Comparison of ENCODE assay signal across 9 cellular contexts in genomic region chr14:104563742-104564615, GRCh38. TPM values are rescaled to one million over a fixed set of nuclear protein-coding genes. Genes with fewer than 3 reads are reported as not detected.
A peak's percentile ranks its signal among the peaks of the same experiment; 100 is the strongest.
DNase-seq lines count a peak whose midpoint lies in the region; FAIRE-seq and TF ChIP-seq lines count a peak whose summit lies in the region.
"Had no signal": no experiment of that assay in that cellular context is flagged by ENCODE, and none has a peak within 500 bp of the region (broad histone marks: within the 10 kb centered on the region; RNA-seq: fewer than 3 reads in every experiment).

No MANE protein-coding gene starts in this region.

- no peak for FAIRE-seq in small intestine (lab: Jason Lieb, UNC)

- H3K9me3 ChIP-seq in MG63 = no peaks in the 10 kb centered on the region
- no peaks in the 10 kb centered on the region for H3K9me3 ChIP-seq in hepatocyte (ENCODE audit: low read depth)
- H3K9me3 ChIP-seq in small intestine (ENCODE audit: control insufficient read depth, low read depth) = no peaks in the 10 kb centered on the region

- no peak overlapping the region for H3K27ac ChIP-seq in hepatocyte
- H3K27ac ChIP-seq in small intestine (ENCODE audit: low read depth in 1 of 2, low read length in 1 of 2) = no peak overlapping the region

- H3K4me2 ChIP-seq in hepatocyte = no peak overlapping the region

- no peak overlapping the region for H3K4me3 Mint-ChIP-seq in T-helper 2 cell treated with Interferon-gamma antibody and Interleukin-4, amounts not matched to agents 5 μg/mL and 100 μg/mL, for 36 hours
- H3K4me3 Mint-ChIP-seq: activated naive CD8-positive, alpha-beta T cell had no signal

- no peaks in the 10 kb centered on the region for H4K20me1 ChIP-seq in hepatocyte (ENCODE audit: insufficient read depth, poor library complexity, severe bottlenecking)

- peaks cover 2% of the 10 kb centered on the region for H3K27me3 Mint-ChIP-seq in T-helper 2 cell treated with Interferon-gamma antibody and Interleukin-4, amounts not matched to agents 5 μg/mL and 100 μg/mL, for 36 hours (ENCODE audit: low read depth)

- H3K9me3 Mint-ChIP-seq in T-helper 2 cell treated with Interferon-gamma antibody and Interleukin-4, amounts not matched to agents 5 μg/mL and 100 μg/mL, for 36 hours = no peaks in the 10 kb centered on the region

- H3K4me3 ChIP-seq in MG63 (no peak overlapping the region), astrocyte of the cerebellum (ENCODE audit: low read depth, low read length) (no peak overlapping the region), hepatocyte (no peak overlapping the region), small intestine (ENCODE audit: low read depth in 1 of 2, low read length in 2 of 2) (no peak overlapping the region)

- DNase-seq in DMS79 (lab: John Stamatoyannopoulos, UW) (peak; percentile 84), MG63 (peak; percentile 69), astrocyte of the cerebellum (ENCODE audit: low read depth) (no peak), hepatocyte (ENCODE audit: low spot score) (peak; percentile 84), small intestine (peak; percentile 42), NCI-H1436 (lab: John Stamatoyannopoulos, UW) (no peak), SKM-1 (lab: John Stamatoyannopoulos, UW; ENCODE audit: unreplicated experiment) (no peak)
- DNase-seq in T-helper 2 cell treated with Interferon-gamma antibody and Interleukin-4, amounts not matched to agents 5 μg/mL and 100 μg/mL, for 36 hours (ENCODE audit: low spot score) = peak; percentile 17

- H3K36me3 ChIP-seq in MG63 (no peaks in the 10 kb centered on the region), hepatocyte (replicated peaks; ENCODE audit: insufficient read depth, low read depth) (no peaks in the 10 kb centered on the region), small intestine (ENCODE audit: control insufficient read depth in 2 of 2, insufficient read depth in 2 of 2, low read length in 2 of 2) (no peaks in the 10 kb centered on the region)

- TF ChIP-seq CTCF in astrocyte of the cerebellum (IDR thresholded peaks at IDR 0.05; ENCODE audit: low read depth, low read length, missing control alignments) (peak; percentile 76), hepatocyte (IDR thresholded peaks at IDR 0.05; ENCODE audit: poor library complexity) (peak; percentile 97)

- no peaks in the 10 kb centered on the region for H3K9me2 ChIP-seq in hepatocyte (replicated peaks; ENCODE audit: insufficient read depth)

- in situ Hi-C loops in astrocyte of the cerebellum (cut with HindIII; ENCODE audit: low sequenced_read_pairs) = no loop called here

- H3K36me3 Mint-ChIP-seq in T-helper 2 cell treated with Interferon-gamma antibody and Interleukin-4, amounts not matched to agents 5 μg/mL and 100 μg/mL, for 36 hours (ENCODE audit: low read depth) = no peaks in the 10 kb centered on the region
- H3K36me3 Mint-ChIP-seq: activated naive CD8-positive, alpha-beta T cell had no signal

- H3K27ac Mint-ChIP-seq in T-helper 2 cell treated with Interferon-gamma antibody and Interleukin-4, amounts not matched to agents 5 μg/mL and 100 μg/mL, for 36 hours = no peak overlapping the region
- H3K27ac Mint-ChIP-seq: activated naive CD8-positive, alpha-beta T cell had no signal

- no peaks in the 10 kb centered on the region for H3K79me2 ChIP-seq in hepatocyte

- H3K27me3 ChIP-seq in MG63 = no peaks in the 10 kb centered on the region
- peaks cover 7% of the 10 kb centered on the region for H3K27me3 ChIP-seq in hepatocyte
- peaks cover 0 to 3% of the 10 kb centered on the region in 2 donors for H3K27me3 ChIP-seq in small intestine (ENCODE audit: control insufficient read depth in 2 of 2, insufficient read depth in 2 of 2, low read length in 2 of 2)

- peaks cover 2% of the 10 kb centered on the region for H3K4me1 Mint-ChIP-seq in T-helper 2 cell treated with Interferon-gamma antibody and Interleukin-4, amounts not matched to agents 5 μg/mL and 100 μg/mL, for 36 hours (ENCODE audit: low read depth)

- peaks cover 13% of the 10 kb centered on the region for H3K4me1 ChIP-seq in hepatocyte (ENCODE audit: insufficient read depth)
- H3K4me1 ChIP-seq in small intestine (ENCODE audit: control insufficient read depth in 2 of 2, insufficient read depth in 1 of 2, low read depth in 1 of 2, low read length in 1 of 2) = no peaks in the 10 kb centered on the region

- H2AFZ ChIP-seq in hepatocyte = no peak overlapping the region

- 25% methylated on average over 24 of the region's 27 CpGs for WGBS in hepatocyte (ENCODE audit: low lambda C conversion rate, missing lambda C conversion rate)
- 3 to 6% (median 6%) methylated on average over 27 of the region's 27 CpGs for WGBS in small intestine, 3 donors

RNA-seq across cellular contexts. Expression of gene C14orf180, which starts 15.6 kb away (rescaled TPM):
- total RNA-seq in MG63 (2014; rRNA removed; shearing (Covaris generic); ENCODE audit: low replicate concordance) = not detected in 2 replicates
- total RNA-seq in hepatocyte = 1.2 and 2.4 TPM in 2 replicates
- polyA plus RNA-seq in hepatocyte = 1.1 and 4.5 TPM in 2 replicates
- 1 to 10 TPM in 1 of 3 donors, not detected in 2; 2.3 TPM for polyA plus RNA-seq in small intestine

RNA-seq across cellular contexts. Expression of gene TMEM179, which starts 40.6 kb away (rescaled TPM):
- 1.1 TPM in 1 of 2 replicates, not detected in the other for total RNA-seq in MG63 (2014; rRNA removed; shearing (Covaris generic); ENCODE audit: low replicate concordance)
- 1.8 and 4.3 TPM in 2 replicates for total RNA-seq in hepatocyte
- polyA plus RNA-seq in hepatocyte (2.1 and 2.2 TPM in 2 replicates), small intestine (10 to 100 TPM in 1 of 3 donors, not detected in 2; 11.2 TPM)

Comparison
In these comparisons a context has a peak if more than half of its experiments do, and no peak if none do; other contexts are left out.
1. DNase-seq: peak in DMS79 (single experiment), MG63 (single experiment), T-helper 2 cell treated with Interferon-gamma antibody and Interleukin-4, amounts not matched to agents 5 μg/mL and 100 μg/mL, for 36 hours (single experiment), hepatocyte (single experiment) and small intestine (single experiment); none in astrocyte of the cerebellum (single experiment), NCI-H1436 (single experiment) and SKM-1 (single experiment).